Comparison of ENCODE assay signal across 8 cellular contexts in the genomic region with DNA sequence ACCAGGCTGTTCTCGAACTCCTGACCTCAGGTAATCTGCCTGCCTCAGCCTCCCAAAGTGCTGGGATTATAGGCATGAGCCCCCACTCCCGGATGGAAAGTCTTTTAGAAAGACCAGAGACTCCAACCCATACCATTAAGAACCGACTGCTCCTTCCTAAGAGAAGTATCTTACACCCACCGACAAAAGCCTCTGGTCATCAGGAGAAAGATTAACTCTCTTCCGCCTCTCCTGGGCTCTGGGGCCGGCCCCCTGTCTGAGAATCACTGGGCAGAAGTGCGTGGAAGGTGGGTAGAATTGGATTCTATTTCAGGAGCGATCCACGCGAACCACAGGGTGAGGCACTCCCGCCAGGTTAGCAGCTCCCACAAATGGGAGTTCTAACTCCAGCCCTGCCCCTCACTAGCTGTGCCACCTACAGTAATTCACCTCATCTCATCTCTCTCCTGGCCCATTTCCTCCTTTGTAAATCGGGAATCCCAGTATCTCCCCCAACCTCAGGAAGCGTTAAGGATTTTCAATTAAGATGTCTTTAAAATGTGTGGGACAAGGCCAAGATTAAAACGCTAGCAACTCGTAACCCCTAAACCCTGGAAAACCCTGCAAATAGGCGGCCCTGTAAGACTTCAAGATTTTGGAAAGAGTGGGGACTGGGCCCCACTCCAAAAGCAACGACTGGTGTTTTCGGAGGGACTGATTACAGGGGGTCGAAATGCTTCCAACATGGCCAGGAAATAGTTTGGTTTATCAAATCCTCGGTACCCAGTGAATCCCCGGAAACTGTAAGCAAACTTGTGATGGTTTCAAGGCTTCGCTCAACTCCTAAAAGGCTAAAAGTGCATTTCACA. TPM values are rescaled to one million over a fixed set of nuclear protein-coding genes. Genes with fewer than 3 reads are reported as not detected.
A peak's percentile ranks its signal among the peaks of the same experiment; 100 is the strongest.
DNase-seq lines count a peak whose midpoint lies in the region; ATAC-seq and TF ChIP-seq lines count a peak whose summit lies in the region.

No MANE protein-coding gene starts in this region.

- DNase-seq in H7 (peak; percentile 24), WTC11 (ENCODE audit: low spot score) (no peak), right cardiac atrium (peak in 1 of 3 donors; percentile 30), DMS79 (lab: John Stamatoyannopoulos, UW) (no peak), left lobe of liver (ENCODE audit: low spot score) (no peak)
- no peak for DNase-seq in stimulated activated CD4-positive, alpha-beta T cell treated with anti-CD3 and anti-CD28 coated beads, Interleukin-4, amount 100 ng/mL, for 1 hour

- H3K27ac ChIP-seq in right cardiac atrium (ENCODE audit: low read length) (peak overlapping the region; percentile 45), skin epidermis (peak overlapping the region in 20 of 21 experiments; percentile 64 to 100 (median 100))

- POLR2A ChIA-PET in WTC11 (lab: Charles Lee), result interaction anchor here (0.6 to 1.6 kb wide), 12 partner anchors 17 to 584 kb away, joined by 3 to 8 read pairs (median 4); partner anchors contain the start of genes ECH1, EIF3K, NFKBIB and SIRT2

- H3K4me1 Mint-ChIP-seq in WTC11, result peaks cover 39% of the 10 kb centered on the region

- WGBS in right cardiac atrium, result 13% methylated on average over 22 of the region's 22 CpGs

- H3K27me3 Mint-ChIP-seq in WTC11 (ENCODE audit: low read depth), result no peaks in the 10 kb centered on the region; the same call in 1 of the 2 replicates

- peaks cover 8% of the 10 kb centered on the region for H3K4me1 ChIP-seq in right cardiac atrium (ENCODE audit: control insufficient read depth, insufficient read depth, low read length)

- no peaks in the 10 kb centered on the region for H3K27me3 ChIP-seq in H7 (ENCODE audit: control insufficient read depth, insufficient read depth, low read length)
- H3K27me3 ChIP-seq in right cardiac atrium (ENCODE audit: control insufficient read depth, insufficient read depth), result no peaks in the 10 kb centered on the region

- H3K4me3 ChIP-seq in H7 (ENCODE audit: insufficient read depth, low read depth, low read length), result peak overlapping the region; percentile 75
- peak overlapping the region; percentile 68 for H3K4me3 ChIP-seq in right cardiac atrium (ENCODE audit: low read length)
- peak overlapping the region; percentile 71 to 99 (median 89) for H3K4me3 ChIP-seq in skin epidermis

- intact Hi-C loops in right cardiac atrium (cut with DNase I), result loop anchor here in 1 of 4 donors (2.0 kb wide), 1 partner anchor 16 kb away; no protein-coding TSS in a partner anchor

- peaks cover 42% of the 10 kb centered on the region for H3K36me3 ChIP-seq in H7 (replicated peaks; ENCODE audit: control insufficient read depth, insufficient read depth, low read length)

- no peaks in the 10 kb centered on the region for H3K9me3 Mint-ChIP-seq in WTC11

- ATAC-seq in WTC11 (no peak), right cardiac atrium (no peak), left lobe of liver (no peak), GM21619 (IDR thresholded peaks at IDR 0.05; ENCODE audit: unreplicated experiment) (no peak)

- peaks cover 54% of the 10 kb centered on the region for H3K36me3 Mint-ChIP-seq in WTC11

- no peak for TF ChIP-seq CTCF in WTC11 (IDR thresholded peaks at IDR 0.05)

- H3K27ac Mint-ChIP-seq in WTC11, result peak overlapping the region; percentile 97

- CTCF ChIA-PET in WTC11 (lab: Charles Lee), result interaction anchor here (0.6 to 2.0 kb wide), 12 partner anchors 12 to 445 kb away, joined by 3 to 15 read pairs (median 4); partner anchors contain the start of genes FAM98C, MRPS12 and SARS2

- no peaks in the 10 kb centered on the region for H3K9me3 ChIP-seq in right cardiac atrium (ENCODE audit: control insufficient read depth, low read length)

- H3K4me3 Mint-ChIP-seq in WTC11, result peak overlapping the region; percentile 92

TF ChIP-seq in WTC11, 78 proteins besides CTCF, POLR2A, EP300 and RAD21 (continues in another document):
- TF ChIP-seq EMX1 (CRISPR knock-in tag; IDR thresholded peaks at IDR 0.05) (no peak), STAT6 (CRISPR knock-in tag; conservative IDR thresholded peaks at IDR 0.05; ENCODE audit: low read depth) (no peak), USF1 (CRISPR knock-in tag; IDR thresholded peaks at IDR 0.05) (no peak), IRF1 (CRISPR knock-in tag; IDR thresholded peaks at IDR 0.05) (no peak), RELA (CRISPR knock-in tag; IDR thresholded peaks at IDR 0.05; ENCODE audit: borderline replicate concordance) (no peak)
- TF ChIP-seq, protein P1, sequence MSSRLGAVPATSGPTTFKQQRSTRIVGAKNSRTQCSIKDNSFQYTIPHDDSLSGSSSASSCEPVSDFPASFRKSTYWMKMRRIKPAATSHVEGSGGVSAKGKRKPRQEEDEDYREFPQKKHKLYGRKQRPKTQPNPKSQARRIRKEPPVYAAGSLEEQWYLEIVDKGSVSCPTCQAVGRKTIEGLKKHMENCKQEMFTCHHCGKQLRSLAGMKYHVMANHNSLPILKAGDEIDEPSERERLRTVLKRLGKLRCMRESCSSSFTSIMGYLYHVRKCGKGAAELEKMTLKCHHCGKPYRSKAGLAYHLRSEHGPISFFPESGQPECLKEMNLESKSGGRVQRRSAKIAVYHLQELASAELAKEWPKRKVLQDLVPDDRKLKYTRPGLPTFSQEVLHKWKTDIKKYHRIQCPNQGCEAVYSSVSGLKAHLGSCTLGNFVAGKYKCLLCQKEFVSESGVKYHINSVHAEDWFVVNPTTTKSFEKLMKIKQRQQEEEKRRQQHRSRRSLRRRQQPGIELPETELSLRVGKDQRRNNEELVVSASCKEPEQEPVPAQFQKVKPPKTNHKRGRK (CRISPR knock-in tag; IDR thresholded peaks at IDR 0.05; ENCODE audit: borderline replicate concordance), result no peak
- TF ChIP-seq, protein P2, sequence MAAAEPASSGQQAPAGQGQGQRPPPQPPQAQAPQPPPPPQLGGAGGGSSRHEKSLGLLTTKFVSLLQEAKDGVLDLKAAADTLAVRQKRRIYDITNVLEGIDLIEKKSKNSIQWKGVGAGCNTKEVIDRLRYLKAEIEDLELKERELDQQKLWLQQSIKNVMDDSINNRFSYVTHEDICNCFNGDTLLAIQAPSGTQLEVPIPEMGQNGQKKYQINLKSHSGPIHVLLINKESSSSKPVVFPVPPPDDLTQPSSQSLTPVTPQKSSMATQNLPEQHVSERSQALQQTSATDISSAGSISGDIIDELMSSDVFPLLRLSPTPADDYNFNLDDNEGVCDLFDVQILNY (CRISPR knock-in tag; IDR thresholded peaks at IDR 0.05), result no peak

RNA-seq across cellular contexts. Expression of gene HNRNPL, which starts 1.3 kb away (rescaled TPM):
- 454 and 591 TPM in 2 replicates for total RNA-seq in H7 (2014; rRNA removed; shearing (Covaris generic))
- total RNA-seq in WTC11 (2021) (680 to 779 TPM (median 683 TPM) in 3 replicates), right cardiac atrium (100 to 1,000 TPM; 146 to 206 (median 178) TPM), left lobe of liver (93.1 TPM)
- 131 TPM for polyA plus RNA-seq in right cardiac atrium

RNA-seq across cellular contexts. Expression of gene ECH1, which starts 16.9 kb away (rescaled TPM):
- 97.6 and 109 TPM in 2 replicates for total RNA-seq in H7 (2014; rRNA removed; shearing (Covaris generic))
- total RNA-seq in WTC11 (2021) (139 to 162 TPM (median 161 TPM) in 3 replicates), right cardiac atrium (100 to 1,000 TPM; 403 to 585 (median 523) TPM), left lobe of liver (439 TPM)
- 1,015 TPM for polyA plus RNA-seq in right cardiac atrium

RNA-seq across cellular contexts. Expression of gene RINL, which starts 29.6 kb away (rescaled TPM):
- 34.0 and 40.5 TPM in 2 replicates for total RNA-seq in H7 (2014; rRNA removed; shearing (Covaris generic))
- total RNA-seq in WTC11 (2021) (12.6 to 14.6 TPM (median 14.5 TPM) in 3 replicates), right cardiac atrium (1 to 10 TPM; 3.1 to 4.6 (median 3.5) TPM), left lobe of liver (5.6 TPM)
- 7.2 TPM for polyA plus RNA-seq in right cardiac atrium

RNA-seq across cellular contexts. Expression of gene LGALS4, which starts 35.8 kb away (rescaled TPM):
- not detected in 2 replicates for total RNA-seq in H7 (2014; rRNA removed; shearing (Covaris generic))
- total RNA-seq in WTC11 (2021) (1.1 to 1.5 TPM (median 1.4 TPM) in 3 replicates), right cardiac atrium (1 to 10 TPM in 2 of 4 donors, under 1 TPM in 2; 0.56 to 1.2 (median 0.85) TPM), left lobe of liver (102 TPM)
- 0.45 TPM for polyA plus RNA-seq in right cardiac atrium

RNA-seq across cellular contexts. Expression of gene SIRT2, which starts 50.9 kb away (rescaled TPM):
- 11.6 and 11.8 TPM in 2 replicates for total RNA-seq in H7 (2014; rRNA removed; shearing (Covaris generic))
- total RNA-seq in WTC11 (2021), result 9.5 to 10.7 TPM (median 10.2 TPM) in 3 replicates
- 10 to 100 TPM; 57.6 to 75.9 (median 60.3) TPM for total RNA-seq in right cardiac atrium
- polyA plus RNA-seq in right cardiac atrium, result 96.5 TPM
- total RNA-seq in left lobe of liver, result 31.2 TPM
